ENCODE assay signal across 17 cellular contexts in genomic region chr7:35555934-35556333, GRCh38.
DNase-seq lines count a peak whose midpoint lies in the region; TF ChIP-seq lines count a peak whose summit lies in the region.
"Had no signal": no experiment of that assay in that cellular context is flagged by ENCODE, and none has a peak within 500 bp of the region (broad histone marks: within the 10 kb centered on the region; RNA-seq: fewer than 3 reads in every experiment).

No MANE protein-coding gene starts in this region.

- H3K4me3 ChIP-seq in liver (ENCODE audit: low read depth in 1 of 3, low read length in 3 of 3) (no peak overlapping the region), transverse colon (no peak overlapping the region)
- H3K4me3 ChIP-seq: dorsolateral prefrontal cortex, Peyer's patch, sigmoid colon, vagina had no signal

- H3K27me3 ChIP-seq in liver (ENCODE audit: control insufficient read depth in 4 of 4, insufficient read depth in 4 of 4, low read length in 3 of 4) = no peaks in the 10 kb centered on the region
- H3K27me3 ChIP-seq in transverse colon = no peaks in the 10 kb centered on the region
- H3K27me3 ChIP-seq: dorsolateral prefrontal cortex, Peyer's patch, sigmoid colon, vagina had no signal

- H3K36me3 ChIP-seq in liver (ENCODE audit: control insufficient read depth in 4 of 4, insufficient read depth in 3 of 4, low read depth in 1 of 4, low read length in 3 of 4) = no peaks in the 10 kb centered on the region
- H3K36me3 ChIP-seq in transverse colon = no peaks in the 10 kb centered on the region
- H3K36me3 ChIP-seq: Peyer's patch, sigmoid colon, vagina had no signal

- TF ChIP-seq RAD21 in liver (IDR thresholded peaks at IDR 0.05) = no peak

- WGBS in liver = 77% methylated on average over 4 of the region's 4 CpGs
- WGBS in transverse colon (ENCODE audit: low coverage in 1 of 2), 2 donors = 48 to 58% methylated on average over 3 to 4 of the region's 4 CpGs

- TF ChIP-seq POLR2A in transverse colon (IDR thresholded peaks at IDR 0.05) = no peak

- in situ Hi-C loops in transverse colon (cut with MboI; ENCODE audit: low pct_ligation_motif_present in 1 of 4, low pct_unique_long_range_greater_than_20kb in 1 of 4, low sequenced_read_pairs in 3 of 4) = no loop called here

- peak; percentile 12 for DNase-seq in EL
- DNase-seq in LoVo (ENCODE audit: low spot score) = peak; percentile 31
- peak; percentile 39 for DNase-seq in amniotic epithelial cell (ENCODE audit: low read depth)
- DNase-seq in superior temporal gyrus (ENCODE audit: extremely low spot score) = no peak
- DNase-seq in dermis blood vessel endothelial cell = no peak
- no peak for DNase-seq in transverse colon
- DNase-seq: activated CD4-positive, alpha-beta T cell treated with anti-CD3 and anti-CD28 coated beads, Interleukin-2, amount 50 U/mL, for 4 hours; activated naive CD8-positive, alpha-beta T cell treated with anti-CD3 and anti-CD28 coated beads, Interleukin-2, amount 10 ng/mL, durations not matched to agents 7 days and 5 days; activated T-cell treated with anti-CD3 and anti-CD28 coated beads, Interleukin-2, amount 50 U/mL, for 4 hours; dorsolateral prefrontal cortex; erythroblast; NCI-H146; NCI-H2171 treated with DMSO at 0.1 percent for 48 hours; Peyer's patch; sigmoid colon had no signal

- no peak for TF ChIP-seq CTCF in liver (IDR thresholded peaks at IDR 0.05; ENCODE audit: low read depth, low read length, missing input control)
- TF ChIP-seq CTCF in transverse colon (IDR thresholded peaks at IDR 0.05) = no peak

- intact Hi-C loops in transverse colon (cut with DNase I; ENCODE audit: low total_unique reads) = no loop called here

- no peaks in the 10 kb centered on the region for H3K9me3 ChIP-seq in liver (ENCODE audit: control insufficient read depth in 4 of 4, low read length in 3 of 4)
- no peaks in the 10 kb centered on the region for H3K9me3 ChIP-seq in transverse colon
- H3K9me3 ChIP-seq: Peyer's patch, sigmoid colon, vagina had no signal

- TF ChIP-seq EP300 in transverse colon (IDR thresholded peaks at IDR 0.05; ENCODE audit: low read depth) = no peak

- H3K4me1 ChIP-seq in liver (ENCODE audit: control insufficient read depth in 4 of 4, insufficient read depth in 4 of 4, low read length in 3 of 4) (peaks cover 1 to 25% (median 9%) of the 10 kb centered on the region in 4 donors), transverse colon (peaks cover 3 to 15% (median 6%) of the 10 kb centered on the region in 4 donors)
- H3K4me1 ChIP-seq: Peyer's patch had no signal

- no peak overlapping the region for H3K9ac ChIP-seq in liver (ENCODE audit: low read depth in 1 of 2, low read length in 2 of 2)

- H3K27ac ChIP-seq in liver (ENCODE audit: low read depth in 1 of 2, low read length in 2 of 2) (peak overlapping the region; percentile 76 to 79), transverse colon (no peak overlapping the region)
- H3K27ac ChIP-seq: dorsolateral prefrontal cortex, Peyer's patch, sigmoid colon, vagina had no signal

TF ChIP-seq in liver, 16 proteins besides CTCF, POLR2A, EP300 and RAD21:
- TF ChIP-seq NR2F2 (IDR thresholded peaks at IDR 0.05) (no peak), JUND (IDR thresholded peaks at IDR 0.05) (no peak), ATF3 (IDR thresholded peaks at IDR 0.05) (no peak), EGR1 (IDR thresholded peaks at IDR 0.05; ENCODE audit: low read depth in 2 of 2) (no peak), FOXA1 (IDR thresholded peaks at IDR 0.05) (no peak), SP1 (IDR thresholded peaks at IDR 0.05) (no peak), MAX (IDR thresholded peaks at IDR 0.05) (no peak), REST (IDR thresholded peaks at IDR 0.05) (no peak), TAF1 (conservative IDR thresholded peaks at IDR 0.05) (no peak), GABPA (IDR thresholded peaks at IDR 0.05 in 1 of 2, conservative IDR thresholded peaks at IDR 0.05 in 1 of 2) (no peak), HNF4A (conservative IDR thresholded peaks at IDR 0.05) (no peak), YY1 (IDR thresholded peaks at IDR 0.05) (no peak), HNF4G (IDR thresholded peaks at IDR 0.05) (no peak), RXRA (IDR thresholded peaks at IDR 0.05) (no peak), FOXA2 (IDR thresholded peaks at IDR 0.05) (no peak)
- TF ChIP-seq, protein P1, sequence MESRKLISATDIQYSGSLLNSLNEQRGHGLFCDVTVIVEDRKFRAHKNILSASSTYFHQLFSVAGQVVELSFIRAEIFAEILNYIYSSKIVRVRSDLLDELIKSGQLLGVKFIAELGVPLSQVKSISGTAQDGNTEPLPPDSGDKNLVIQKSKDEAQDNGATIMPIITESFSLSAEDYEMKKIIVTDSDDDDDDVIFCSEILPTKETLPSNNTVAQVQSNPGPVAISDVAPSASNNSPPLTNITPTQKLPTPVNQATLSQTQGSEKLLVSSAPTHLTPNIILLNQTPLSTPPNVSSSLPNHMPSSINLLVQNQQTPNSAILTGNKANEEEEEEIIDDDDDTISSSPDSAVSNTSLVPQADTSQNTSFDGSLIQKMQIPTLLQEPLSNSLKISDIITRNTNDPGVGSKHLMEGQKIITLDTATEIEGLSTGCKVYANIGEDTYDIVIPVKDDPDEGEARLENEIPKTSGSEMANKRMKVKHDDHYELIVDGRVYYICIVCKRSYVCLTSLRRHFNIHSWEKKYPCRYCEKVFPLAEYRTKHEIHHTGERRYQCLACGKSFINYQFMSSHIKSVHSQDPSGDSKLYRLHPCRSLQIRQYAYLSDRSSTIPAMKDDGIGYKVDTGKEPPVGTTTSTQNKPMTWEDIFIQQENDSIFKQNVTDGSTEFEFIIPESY (IDR thresholded peaks at IDR 0.05) = no peak

Comparison
In these comparisons a context has a peak if more than half of its experiments do, and no peak if none do; other contexts are left out.
1. DNase-seq: peak in EL (single experiment), LoVo (single experiment) and amniotic epithelial cell (single experiment); none in superior temporal gyrus (single experiment), dermis blood vessel endothelial cell (single experiment) and transverse colon (single experiment).
2. H3K27ac ChIP-seq: peak in liver (2 of 2); none in transverse colon (0 of 4).